In the genomic region with DNA sequence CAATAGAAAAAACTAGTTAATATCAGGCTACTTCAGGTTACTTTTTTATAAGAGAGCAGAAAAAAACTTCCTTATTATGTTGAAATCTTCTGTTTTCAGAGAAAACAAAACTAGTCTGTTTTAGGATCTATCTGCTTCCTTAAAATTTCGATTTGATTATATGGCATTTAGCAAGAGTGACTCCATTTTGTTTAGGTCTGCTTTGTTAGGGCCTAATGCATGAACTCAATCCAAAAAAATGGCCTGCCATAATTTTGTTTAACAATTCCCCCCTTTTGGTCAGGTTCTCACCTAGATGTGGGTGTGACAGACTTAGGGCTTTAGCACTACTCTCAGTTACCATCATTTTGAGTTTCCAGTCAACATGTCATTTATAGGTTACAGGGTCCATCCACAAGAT, we compare ENCODE assay signal across 1 cellular context.
A peak's percentile ranks its signal among the peaks of the same experiment; 100 is the strongest.
TF ChIP-seq lines count a peak whose summit lies in the region.

No MANE protein-coding gene starts in this region.

TF ChIP-seq in K562, 482 proteins besides CTCF, POLR2A, EP300 and RAD21 (continued from another document and continues in another):
- TF ChIP-seq, protein P1, sequence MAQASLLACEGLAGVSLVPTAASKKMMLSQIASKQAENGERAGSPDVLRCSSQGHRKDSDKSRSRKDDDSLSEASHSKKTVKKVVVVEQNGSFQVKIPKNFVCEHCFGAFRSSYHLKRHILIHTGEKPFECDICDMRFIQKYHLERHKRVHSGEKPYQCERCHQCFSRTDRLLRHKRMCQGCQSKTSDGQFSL (CRISPR knock-in tag; IDR thresholded peaks at IDR 0.05), result no peak
- TF ChIP-seq, protein P1 (tag; IDR thresholded peaks at IDR 0.05), result peak in 1 of 2 experiments; percentile 91; a peak in 2 of 4 replicates
- TF ChIP-seq ZKSCAN3 (CRISPR knock-in tag; IDR thresholded peaks at IDR 0.05), result peak; percentile 62
- peak; percentile 98 for TF ChIP-seq ZNF311 (CRISPR knock-in tag; IDR thresholded peaks at IDR 0.05)
- TF ChIP-seq ZNF445 (CRISPR knock-in tag; IDR thresholded peaks at IDR 0.05; ENCODE audit: low read depth), result peak; percentile 69; the same call in 1 of the 2 replicates
- TF ChIP-seq ZNF449 (CRISPR knock-in tag; IDR thresholded peaks at IDR 0.05), result peak; percentile 93
- TF ChIP-seq PTBP1 (IDR thresholded peaks at IDR 0.05; ENCODE audit: low read depth, low read length), result no peak
- peak; percentile 99 for TF ChIP-seq DMBX1 (CRISPR knock-in tag; IDR thresholded peaks at IDR 0.05; ENCODE audit: borderline replicate concordance)
- TF ChIP-seq ELK3 (CRISPR knock-in tag; IDR thresholded peaks at IDR 0.05), result 0 out of 2 replicates have a peak, but pooled peaks have one; percentile 71
- TF ChIP-seq CC2D1A (IDR thresholded peaks at IDR 0.05), result no peak
- TF ChIP-seq MAFG (tag; conservative IDR thresholded peaks at IDR 0.05), result no peak
- peak; percentile 91 for TF ChIP-seq ZNF668 (CRISPR knock-in tag; IDR thresholded peaks at IDR 0.05)
- peak; percentile 70; the same call in 1 of the 2 replicates for TF ChIP-seq THAP7 (CRISPR knock-in tag; IDR thresholded peaks at IDR 0.05)
- TF ChIP-seq ZNF79 (CRISPR knock-in tag; IDR thresholded peaks at IDR 0.05; ENCODE audit: low read depth), result peak; percentile 88
- TF ChIP-seq ARID4B (CRISPR knock-in tag; IDR thresholded peaks at IDR 0.05), result no peak
- TF ChIP-seq GMEB1 (CRISPR knock-in tag; IDR thresholded peaks at IDR 0.05), result peak; percentile 45; the same call in 1 of the 2 replicates
- TF ChIP-seq, protein P2, sequence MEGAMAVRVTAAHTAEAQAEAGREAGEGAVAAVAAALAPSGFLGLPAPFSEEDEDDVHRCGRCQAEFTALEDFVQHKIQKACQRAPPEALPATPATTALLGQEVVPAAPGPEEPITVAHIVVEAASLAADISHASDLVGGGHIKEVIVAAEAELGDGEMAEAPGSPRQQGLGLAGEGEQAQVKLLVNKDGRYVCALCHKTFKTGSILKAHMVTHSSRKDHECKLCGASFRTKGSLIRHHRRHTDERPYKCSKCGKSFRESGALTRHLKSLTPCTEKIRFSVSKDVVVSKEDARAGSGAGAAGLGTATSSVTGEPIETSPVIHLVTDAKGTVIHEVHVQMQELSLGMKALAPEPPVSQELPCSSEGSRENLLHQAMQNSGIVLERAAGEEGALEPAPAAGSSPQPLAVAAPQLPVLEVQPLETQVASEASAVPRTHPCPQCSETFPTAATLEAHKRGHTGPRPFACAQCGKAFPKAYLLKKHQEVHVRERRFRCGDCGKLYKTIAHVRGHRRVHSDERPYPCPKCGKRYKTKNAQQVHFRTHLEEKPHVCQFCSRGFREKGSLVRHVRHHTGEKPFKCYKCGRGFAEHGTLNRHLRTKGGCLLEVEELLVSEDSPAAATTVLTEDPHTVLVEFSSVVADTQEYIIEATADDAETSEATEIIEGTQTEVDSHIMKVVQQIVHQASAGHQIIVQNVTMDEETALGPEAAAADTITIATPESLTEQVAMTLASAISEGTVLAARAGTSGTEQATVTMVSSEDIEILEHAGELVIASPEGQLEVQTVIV (CRISPR knock-in tag; IDR thresholded peaks at IDR 0.05; ENCODE audit: borderline replicate concordance), result peak; percentile 55; the same call in 1 of the 2 replicates
- TF ChIP-seq NFXL1 (CRISPR knock-in tag; IDR thresholded peaks at IDR 0.05), result peak; percentile 28; the same call in 1 of the 2 replicates
- TF ChIP-seq TAF7 (tag; IDR thresholded peaks at IDR 0.05), result peak; percentile 64; the same call in 1 of the 2 replicates
- TF ChIP-seq TCFL5 (CRISPR knock-in tag; conservative IDR thresholded peaks at IDR 0.05), result peak; percentile 86
- no peak for TF ChIP-seq SIRT6 (IDR thresholded peaks at IDR 0.05; ENCODE audit: low read depth, low read length)
- peak; percentile 62; the same call in 1 of the 2 replicates for TF ChIP-seq ZNF354B (CRISPR knock-in tag; IDR thresholded peaks at IDR 0.05)
- TF ChIP-seq, protein P3, sequence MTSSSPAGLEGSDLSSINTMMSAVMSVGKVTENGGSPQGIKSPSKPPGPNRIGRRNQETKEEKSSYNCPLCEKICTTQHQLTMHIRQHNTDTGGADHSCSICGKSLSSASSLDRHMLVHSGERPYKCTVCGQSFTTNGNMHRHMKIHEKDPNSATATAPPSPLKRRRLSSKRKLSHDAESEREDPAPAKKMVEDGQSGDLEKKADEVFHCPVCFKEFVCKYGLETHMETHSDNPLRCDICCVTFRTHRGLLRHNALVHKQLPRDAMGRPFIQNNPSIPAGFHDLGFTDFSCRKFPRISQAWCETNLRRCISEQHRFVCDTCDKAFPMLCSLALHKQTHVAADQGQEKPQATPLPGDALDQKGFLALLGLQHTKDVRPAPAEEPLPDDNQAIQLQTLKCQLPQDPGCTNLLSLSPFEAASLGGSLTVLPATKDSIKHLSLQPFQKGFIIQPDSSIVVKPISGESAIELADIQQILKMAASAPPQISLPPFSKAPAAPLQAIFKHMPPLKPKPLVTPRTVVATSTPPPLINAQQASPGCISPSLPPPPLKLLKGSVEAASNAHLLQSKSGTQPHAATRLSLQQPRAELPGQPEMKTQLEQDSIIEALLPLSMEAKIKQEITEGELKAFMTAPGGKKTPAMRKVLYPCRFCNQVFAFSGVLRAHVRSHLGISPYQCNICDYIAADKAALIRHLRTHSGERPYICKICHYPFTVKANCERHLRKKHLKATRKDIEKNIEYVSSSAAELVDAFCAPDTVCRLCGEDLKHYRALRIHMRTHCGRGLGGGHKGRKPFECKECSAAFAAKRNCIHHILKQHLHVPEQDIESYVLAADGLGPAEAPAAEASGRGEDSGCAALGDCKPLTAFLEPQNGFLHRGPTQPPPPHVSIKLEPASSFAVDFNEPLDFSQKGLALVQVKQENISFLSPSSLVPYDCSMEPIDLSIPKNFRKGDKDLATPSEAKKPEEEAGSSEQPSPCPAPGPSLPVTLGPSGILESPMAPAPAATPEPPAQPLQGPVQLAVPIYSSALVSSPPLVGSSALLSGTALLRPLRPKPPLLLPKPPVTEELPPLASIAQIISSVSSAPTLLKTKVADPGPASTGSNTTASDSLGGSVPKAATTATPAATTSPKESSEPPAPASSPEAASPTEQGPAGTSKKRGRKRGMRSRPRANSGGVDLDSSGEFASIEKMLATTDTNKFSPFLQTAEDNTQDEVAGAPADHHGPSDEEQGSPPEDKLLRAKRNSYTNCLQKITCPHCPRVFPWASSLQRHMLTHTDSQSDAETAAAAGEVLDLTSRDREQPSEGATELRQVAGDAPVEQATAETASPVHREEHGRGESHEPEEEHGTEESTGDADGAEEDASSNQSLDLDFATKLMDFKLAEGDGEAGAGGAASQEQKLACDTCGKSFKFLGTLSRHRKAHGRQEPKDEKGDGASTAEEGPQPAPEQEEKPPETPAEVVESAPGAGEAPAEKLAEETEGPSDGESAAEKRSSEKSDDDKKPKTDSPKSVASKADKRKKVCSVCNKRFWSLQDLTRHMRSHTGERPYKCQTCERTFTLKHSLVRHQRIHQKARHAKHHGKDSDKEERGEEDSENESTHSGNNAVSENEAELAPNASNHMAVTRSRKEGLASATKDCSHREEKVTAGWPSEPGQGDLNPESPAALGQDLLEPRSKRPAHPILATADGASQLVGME (CRISPR knock-in tag; IDR thresholded peaks at IDR 0.05), result peak; percentile 78; the same call in 1 of the 2 replicates
- TF ChIP-seq, protein P4, sequence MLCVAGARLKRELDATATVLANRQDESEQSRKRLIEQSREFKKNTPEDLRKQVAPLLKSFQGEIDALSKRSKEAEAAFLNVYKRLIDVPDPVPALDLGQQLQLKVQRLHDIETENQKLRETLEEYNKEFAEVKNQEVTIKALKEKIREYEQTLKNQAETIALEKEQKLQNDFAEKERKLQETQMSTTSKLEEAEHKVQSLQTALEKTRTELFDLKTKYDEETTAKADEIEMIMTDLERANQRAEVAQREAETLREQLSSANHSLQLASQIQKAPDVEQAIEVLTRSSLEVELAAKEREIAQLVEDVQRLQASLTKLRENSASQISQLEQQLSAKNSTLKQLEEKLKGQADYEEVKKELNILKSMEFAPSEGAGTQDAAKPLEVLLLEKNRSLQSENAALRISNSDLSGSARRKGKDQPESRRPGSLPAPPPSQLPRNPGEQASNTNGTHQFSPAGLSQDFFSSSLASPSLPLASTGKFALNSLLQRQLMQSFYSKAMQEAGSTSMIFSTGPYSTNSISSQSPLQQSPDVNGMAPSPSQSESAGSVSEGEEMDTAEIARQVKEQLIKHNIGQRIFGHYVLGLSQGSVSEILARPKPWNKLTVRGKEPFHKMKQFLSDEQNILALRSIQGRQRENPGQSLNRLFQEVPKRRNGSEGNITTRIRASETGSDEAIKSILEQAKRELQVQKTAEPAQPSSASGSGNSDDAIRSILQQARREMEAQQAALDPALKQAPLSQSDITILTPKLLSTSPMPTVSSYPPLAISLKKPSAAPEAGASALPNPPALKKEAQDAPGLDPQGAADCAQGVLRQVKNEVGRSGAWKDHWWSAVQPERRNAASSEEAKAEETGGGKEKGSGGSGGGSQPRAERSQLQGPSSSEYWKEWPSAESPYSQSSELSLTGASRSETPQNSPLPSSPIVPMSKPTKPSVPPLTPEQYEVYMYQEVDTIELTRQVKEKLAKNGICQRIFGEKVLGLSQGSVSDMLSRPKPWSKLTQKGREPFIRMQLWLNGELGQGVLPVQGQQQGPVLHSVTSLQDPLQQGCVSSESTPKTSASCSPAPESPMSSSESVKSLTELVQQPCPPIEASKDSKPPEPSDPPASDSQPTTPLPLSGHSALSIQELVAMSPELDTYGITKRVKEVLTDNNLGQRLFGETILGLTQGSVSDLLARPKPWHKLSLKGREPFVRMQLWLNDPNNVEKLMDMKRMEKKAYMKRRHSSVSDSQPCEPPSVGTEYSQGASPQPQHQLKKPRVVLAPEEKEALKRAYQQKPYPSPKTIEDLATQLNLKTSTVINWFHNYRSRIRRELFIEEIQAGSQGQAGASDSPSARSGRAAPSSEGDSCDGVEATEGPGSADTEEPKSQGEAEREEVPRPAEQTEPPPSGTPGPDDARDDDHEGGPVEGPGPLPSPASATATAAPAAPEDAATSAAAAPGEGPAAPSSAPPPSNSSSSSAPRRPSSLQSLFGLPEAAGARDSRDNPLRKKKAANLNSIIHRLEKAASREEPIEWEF (CRISPR knock-in tag; IDR thresholded peaks at IDR 0.05), result 0 out of 2 replicates have a peak, but pooled peaks have one; percentile 43
- peak; percentile 54; the same call in 1 of the 2 replicates for TF ChIP-seq ELF2 (CRISPR knock-in tag; IDR thresholded peaks at IDR 0.05)
